Comparison of ENCODE assay signal across 13 cellular contexts in genomic region chr2:70431948-70432347, GRCh38.
DNase-seq lines count a peak whose midpoint lies in the region; ATAC-seq and TF ChIP-seq lines count a peak whose summit lies in the region.
"Had no signal": no experiment of that assay in that cellular context is flagged by ENCODE, and none has a peak within 500 bp of the region (broad histone marks: within the 10 kb centered on the region; RNA-seq: fewer than 3 reads in every experiment).

No MANE protein-coding gene starts in this region.

- TF ChIP-seq CTCF in HEK293 (tag by site-specific recombination; IDR thresholded peaks at IDR 0.05), result no peak
- no peak for TF ChIP-seq CTCF in upper lobe of left lung (IDR thresholded peaks at IDR 0.05)

- H3K36me3 ChIP-seq in HEK293 (ENCODE audit: control insufficient read depth in 2 of 2, insufficient read depth in 1 of 2, low read length in 2 of 2) (no peaks in the 10 kb centered on the region), upper lobe of left lung (no peaks in the 10 kb centered on the region)
- H3K36me3 ChIP-seq: BLaER1 treated with 17β-estradiol and CSF1 and Interleukin-3, amounts not matched to agents 10 nM and 100 nM had no signal

- no peak for ATAC-seq in upper lobe of left lung (ENCODE audit: low FRiP score in 2 of 2)

- TF ChIP-seq POLR2A in upper lobe of left lung (IDR thresholded peaks at IDR 0.05), result no peak

- H3K27me3 ChIP-seq in upper lobe of left lung, result no peaks in the 10 kb centered on the region
- H3K27me3 ChIP-seq: BLaER1 treated with 17β-estradiol and CSF1 and Interleukin-3, amounts not matched to agents 10 nM and 100 nM had no signal

- H3K27ac ChIP-seq in HEK293 (ENCODE audit: extremely low read depth, low read depth, low read length) (no peak overlapping the region), upper lobe of left lung (no peak overlapping the region)
- H3K27ac ChIP-seq: 22Rv1; BLaER1 treated with 17β-estradiol and CSF1 and Interleukin-3, amounts not matched to agents 10 nM and 100 nM had no signal

- DNase-seq in NCI-H146 (lab: John Stamatoyannopoulos, UW) (peak; percentile 6), NCI-H146 treated with DMSO at 0.1 percent for 48 hours (lab: John Stamatoyannopoulos, UW; ENCODE audit: unreplicated experiment) (no peak), SW480 (ENCODE audit: low spot score) (peak; percentile 97), kidney tubule cell (ENCODE audit: low spot score) (peak; percentile 68), SW 1271 (lab: John Stamatoyannopoulos, UW) (no peak), upper lobe of left lung (no peak), inferior parietal cortex (ENCODE audit: extremely low spot score) (no peak)
- DNase-seq: NCI-H1436 treated with DMSO at 0.1 percent for 48 hours, NCI-H2107, NCI-H82 had no signal

- H3K4me3 ChIP-seq in HEK293 (ENCODE audit: low read depth, low read length) (no peak overlapping the region), upper lobe of left lung (no peak overlapping the region)
- H3K4me3 ChIP-seq: BLaER1 treated with 17β-estradiol and CSF1 and Interleukin-3, amounts not matched to agents 10 nM and 100 nM had no signal

- TF ChIP-seq EP300 in upper lobe of left lung (IDR thresholded peaks at IDR 0.05), result no peak

- H3K9me3 ChIP-seq in HEK293 (ENCODE audit: control insufficient read depth, insufficient read depth, low read depth, low read length) (no peaks in the 10 kb centered on the region), upper lobe of left lung (no peaks in the 10 kb centered on the region)

- 77 to 84% methylated on average over 3 of the region's 3 CpGs for WGBS in upper lobe of left lung, 2 donors

- H3K4me1 ChIP-seq in HEK293 (ENCODE audit: control insufficient read depth, insufficient read depth, low read length), result no peaks in the 10 kb centered on the region
- no peaks in the 10 kb centered on the region for H3K4me1 ChIP-seq in upper lobe of left lung
- H3K4me1 ChIP-seq: BLaER1 treated with 17β-estradiol and CSF1 and Interleukin-3, amounts not matched to agents 10 nM and 100 nM had no signal

- CTCF ChIA-PET in HEK293 (lab: Yijun Ruan, JAX), result no interaction called here

- POLR2A ChIA-PET in HEK293 (lab: Yijun Ruan, JAX), result no interaction called here

TF ChIP-seq in HEK293, 187 proteins besides CTCF, POLR2A, EP300 and RAD21:
- TF ChIP-seq ZNF660 (tag by site-specific recombination; IDR thresholded peaks at IDR 0.05) (0 out of 2 replicates have a peak, but pooled peaks have one; percentile 11), ZNF416 (tag by site-specific recombination; IDR thresholded peaks at IDR 0.05) (no peak), ZNF48 (tag by site-specific recombination; IDR thresholded peaks at IDR 0.05) (no peak)

Comparison
In these comparisons a context has a peak if more than half of its experiments do, and no peak if none do; other contexts are left out.
1. DNase-seq: peak in NCI-H146 (single experiment), SW480 (single experiment) and kidney tubule cell (single experiment); none in NCI-H146 treated with DMSO at 0.1 percent for 48 hours (single experiment), SW 1271 (0 of 2), upper lobe of left lung (0 of 2) and inferior parietal cortex (single experiment).